ENCODE assay signal across 8 cellular contexts in genomic region chr2:100104718-100105677, GRCh38. TPM values are rescaled to one million over a fixed set of nuclear protein-coding genes. Genes with fewer than 3 reads are reported as not detected.
A peak's percentile ranks its signal among the peaks of the same experiment; 100 is the strongest.
DNase-seq lines count a peak whose midpoint lies in the region; ATAC-seq and TF ChIP-seq lines count a peak whose summit lies in the region.

No MANE protein-coding gene starts in this region.

- ATAC-seq in HG02870 (IDR thresholded peaks at IDR 0.05; ENCODE audit: unreplicated experiment), result no peak

- DNase-seq in GM06990 (ENCODE audit: extremely low read depth, insufficient read length) (peak; percentile 33), NCI-H2171 treated with DMSO at 0.1 percent for 48 hours (lab: John Stamatoyannopoulos, UW) (peak; percentile 22), brain microvascular endothelial cell (no peak), kidney epithelial cell (ENCODE audit: low read depth) (no peak), GDM1 (lab: John Stamatoyannopoulos, UW) (no peak), UCSD-AML1 (lab: John Stamatoyannopoulos, UW; ENCODE audit: unreplicated experiment) (no peak)
- DNase-seq in stimulated activated CD8-positive, alpha-beta memory T cell treated with anti-CD3 and anti-CD28 coated beads, Interleukin-4, amount 100 ng/mL, for 48 hours, result peak; percentile 25

- no peak for TF ChIP-seq CTCF in GM06990 (IDR thresholded peaks at IDR 0.05; ENCODE audit: insufficient read depth, low read length, poor library complexity, severe bottlenecking)
- TF ChIP-seq CTCF in brain microvascular endothelial cell (IDR thresholded peaks at IDR 0.05; ENCODE audit: low read depth, low read length, missing control alignments), result no peak
- TF ChIP-seq CTCF in kidney epithelial cell (IDR thresholded peaks at IDR 0.05; ENCODE audit: insufficient read depth, low read length, poor library complexity, severe bottlenecking), result no peak

- H3K27me3 ChIP-seq in GM06990 (replicated peaks; ENCODE audit: control insufficient read depth, insufficient read depth, low read length) (no peaks in the 10 kb centered on the region; the same call in none of the 2 replicates), brain microvascular endothelial cell (replicated peaks) (no peaks in the 10 kb centered on the region), kidney epithelial cell (ENCODE audit: control insufficient read depth, insufficient read depth, low read length) (peaks cover 10% of the 10 kb centered on the region)

- H3K27ac ChIP-seq in brain microvascular endothelial cell, result no peak overlapping the region

- H3K4me3 ChIP-seq in GM06990 (replicated peaks; ENCODE audit: low read depth, low read length), result peak overlapping the region; percentile 46
- peak overlapping the region; percentile 62 for H3K4me3 ChIP-seq in brain microvascular endothelial cell (ENCODE audit: low read depth, low read length)
- peak overlapping the region; percentile 26 for H3K4me3 ChIP-seq in kidney epithelial cell (ENCODE audit: low read depth, low read length)

- in situ Hi-C loops in brain microvascular endothelial cell (cut with HindIII; ENCODE audit: low pct_ligation_motif_present, low sequenced_read_pairs), result no loop called here

- H3K36me3 ChIP-seq in GM06990 (ENCODE audit: control insufficient read depth, insufficient read depth, low read length) (no peaks in the 10 kb centered on the region), brain microvascular endothelial cell (replicated peaks) (no peaks in the 10 kb centered on the region), kidney epithelial cell (ENCODE audit: control insufficient read depth, insufficient read depth, low read length) (no peaks in the 10 kb centered on the region)

RNA-seq across cellular contexts. Expression of gene AFF3, which starts 37.4 kb away (rescaled TPM):
- total RNA-seq in kidney epithelial cell, result 13.9 and 16.0 TPM in 2 replicates

Comparison
In these comparisons a context has a peak if more than half of its experiments do, and no peak if none do; other contexts are left out.
1. DNase-seq: peak in GM06990 (single experiment), NCI-H2171 treated with DMSO at 0.1 percent for 48 hours (single experiment) and stimulated activated CD8-positive, alpha-beta memory T cell treated with anti-CD3 and anti-CD28 coated beads, Interleukin-4, amount 100 ng/mL, for 48 hours (single experiment); none in brain microvascular endothelial cell (single experiment), kidney epithelial cell (single experiment), GDM1 (single experiment) and UCSD-AML1 (single experiment).
2. Peak in every context shown above with its lines, with median percentiles within 50 percentile points of each other: H3K4me3 ChIP-seq.